In the genomic region with DNA sequence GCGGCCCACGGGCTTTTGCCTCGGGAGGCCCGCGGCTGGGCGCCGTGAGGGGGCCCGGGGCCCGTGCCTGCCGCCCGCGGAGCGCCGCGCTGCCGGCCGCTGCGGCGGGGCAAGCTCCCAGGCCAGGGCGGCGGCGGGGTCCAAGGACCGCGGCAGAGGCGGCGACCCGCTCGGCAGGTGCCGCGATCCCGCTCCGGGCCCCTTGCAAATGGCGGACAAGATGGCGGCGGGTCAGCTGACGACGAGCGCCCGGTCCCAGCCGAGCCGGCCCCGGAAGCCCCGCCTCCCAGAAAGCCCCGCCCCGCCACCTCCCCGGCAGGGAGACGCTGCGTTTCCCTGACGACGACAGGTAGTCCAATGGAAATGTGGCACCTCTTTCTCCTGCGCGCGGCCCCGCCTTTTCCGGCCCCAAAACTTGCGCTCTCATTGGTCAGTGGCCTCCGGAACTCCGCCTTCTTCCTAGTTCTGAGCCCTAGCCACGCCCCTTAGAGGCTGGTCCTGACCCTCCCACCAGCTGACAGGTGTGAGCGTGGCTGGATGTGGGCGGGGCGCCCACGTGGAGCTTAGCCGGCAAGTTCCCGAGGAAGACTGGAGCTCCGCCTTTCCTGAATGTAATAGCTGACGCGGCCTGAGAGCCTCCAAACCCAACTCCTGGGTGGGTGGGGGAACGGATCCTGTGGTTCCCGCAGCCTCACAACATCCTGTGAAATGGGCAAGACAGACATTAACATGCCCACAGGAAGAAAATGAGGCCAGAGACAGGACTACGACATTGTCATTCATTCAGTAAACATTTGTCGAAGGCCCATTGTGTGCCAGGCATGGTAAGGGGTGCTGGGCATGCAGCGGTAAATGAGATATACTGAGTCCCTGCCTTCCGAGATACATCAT, we compare ENCODE assay signal across 1 cellular context.
TF ChIP-seq lines count a peak whose summit lies in the region.

A gene (minus strand): TSS at position 228 of the 891 bp plus-strand sequence. CDS start 232 bp downstream, outside the sequence.

TF ChIP-seq in HepG2, 621 proteins besides CTCF, POLR2A, EP300 and RAD21 (continued from another document and continues in another):
- TF ChIP-seq, protein P1, sequence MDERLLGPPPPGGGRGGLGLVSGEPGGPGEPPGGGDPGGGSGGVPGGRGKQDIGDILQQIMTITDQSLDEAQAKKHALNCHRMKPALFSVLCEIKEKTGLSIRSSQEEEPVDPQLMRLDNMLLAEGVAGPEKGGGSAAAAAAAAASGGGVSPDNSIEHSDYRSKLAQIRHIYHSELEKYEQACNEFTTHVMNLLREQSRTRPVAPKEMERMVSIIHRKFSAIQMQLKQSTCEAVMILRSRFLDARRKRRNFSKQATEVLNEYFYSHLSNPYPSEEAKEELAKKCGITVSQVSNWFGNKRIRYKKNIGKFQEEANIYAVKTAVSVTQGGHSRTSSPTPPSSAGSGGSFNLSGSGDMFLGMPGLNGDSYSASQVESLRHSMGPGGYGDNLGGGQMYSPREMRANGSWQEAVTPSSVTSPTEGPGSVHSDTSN (CRISPR knock-in tag; IDR thresholded peaks at IDR 0.05), result no peak
- peak; percentile 69; the same call in 1 of the 2 replicates for TF ChIP-seq HDAC2 (CRISPR knock-in tag; IDR thresholded peaks at IDR 0.05)
- 0 out of 2 replicates have a peak, but pooled peaks have one; percentile 60 for TF ChIP-seq AHR (CRISPR knock-in tag; IDR thresholded peaks at IDR 0.05)
- TF ChIP-seq, protein P2, sequence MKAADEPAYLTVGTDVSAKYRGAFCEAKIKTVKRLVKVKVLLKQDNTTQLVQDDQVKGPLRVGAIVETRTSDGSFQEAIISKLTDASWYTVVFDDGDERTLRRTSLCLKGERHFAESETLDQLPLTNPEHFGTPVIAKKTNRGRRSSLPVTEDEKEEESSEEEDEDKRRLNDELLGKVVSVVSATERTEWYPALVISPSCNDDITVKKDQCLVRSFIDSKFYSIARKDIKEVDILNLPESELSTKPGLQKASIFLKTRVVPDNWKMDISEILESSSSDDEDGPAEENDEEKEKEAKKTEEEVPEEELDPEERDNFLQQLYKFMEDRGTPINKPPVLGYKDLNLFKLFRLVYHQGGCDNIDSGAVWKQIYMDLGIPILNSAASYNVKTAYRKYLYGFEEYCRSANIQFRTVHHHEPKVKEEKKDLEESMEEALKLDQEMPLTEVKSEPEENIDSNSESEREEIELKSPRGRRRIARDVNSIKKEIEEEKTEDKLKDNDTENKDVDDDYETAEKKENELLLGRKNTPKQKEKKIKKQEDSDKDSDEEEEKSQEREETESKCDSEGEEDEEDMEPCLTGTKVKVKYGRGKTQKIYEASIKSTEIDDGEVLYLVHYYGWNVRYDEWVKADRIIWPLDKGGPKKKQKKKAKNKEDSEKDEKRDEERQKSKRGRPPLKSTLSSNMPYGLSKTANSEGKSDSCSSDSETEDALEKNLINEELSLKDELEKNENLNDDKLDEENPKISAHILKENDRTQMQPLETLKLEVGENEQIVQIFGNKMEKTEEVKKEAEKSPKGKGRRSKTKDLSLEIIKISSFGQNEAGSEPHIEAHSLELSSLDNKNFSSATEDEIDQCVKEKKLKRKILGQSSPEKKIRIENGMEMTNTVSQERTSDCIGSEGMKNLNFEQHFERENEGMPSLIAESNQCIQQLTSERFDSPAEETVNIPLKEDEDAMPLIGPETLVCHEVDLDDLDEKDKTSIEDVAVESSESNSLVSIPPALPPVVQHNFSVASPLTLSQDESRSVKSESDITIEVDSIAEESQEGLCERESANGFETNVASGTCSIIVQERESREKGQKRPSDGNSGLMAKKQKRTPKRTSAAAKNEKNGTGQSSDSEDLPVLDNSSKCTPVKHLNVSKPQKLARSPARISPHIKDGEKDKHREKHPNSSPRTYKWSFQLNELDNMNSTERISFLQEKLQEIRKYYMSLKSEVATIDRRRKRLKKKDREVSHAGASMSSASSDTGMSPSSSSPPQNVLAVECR (CRISPR knock-in tag; IDR thresholded peaks at IDR 0.05; ENCODE audit: borderline replicate concordance), result peak; percentile 99
- no peak for TF ChIP-seq CENPX (CRISPR knock-in tag; IDR thresholded peaks at IDR 0.05)
- no peak; the same call in 1 of the 2 replicates for TF ChIP-seq TMF1 (CRISPR knock-in tag; IDR thresholded peaks at IDR 0.05; ENCODE audit: low read depth)
- TF ChIP-seq, protein P3, sequence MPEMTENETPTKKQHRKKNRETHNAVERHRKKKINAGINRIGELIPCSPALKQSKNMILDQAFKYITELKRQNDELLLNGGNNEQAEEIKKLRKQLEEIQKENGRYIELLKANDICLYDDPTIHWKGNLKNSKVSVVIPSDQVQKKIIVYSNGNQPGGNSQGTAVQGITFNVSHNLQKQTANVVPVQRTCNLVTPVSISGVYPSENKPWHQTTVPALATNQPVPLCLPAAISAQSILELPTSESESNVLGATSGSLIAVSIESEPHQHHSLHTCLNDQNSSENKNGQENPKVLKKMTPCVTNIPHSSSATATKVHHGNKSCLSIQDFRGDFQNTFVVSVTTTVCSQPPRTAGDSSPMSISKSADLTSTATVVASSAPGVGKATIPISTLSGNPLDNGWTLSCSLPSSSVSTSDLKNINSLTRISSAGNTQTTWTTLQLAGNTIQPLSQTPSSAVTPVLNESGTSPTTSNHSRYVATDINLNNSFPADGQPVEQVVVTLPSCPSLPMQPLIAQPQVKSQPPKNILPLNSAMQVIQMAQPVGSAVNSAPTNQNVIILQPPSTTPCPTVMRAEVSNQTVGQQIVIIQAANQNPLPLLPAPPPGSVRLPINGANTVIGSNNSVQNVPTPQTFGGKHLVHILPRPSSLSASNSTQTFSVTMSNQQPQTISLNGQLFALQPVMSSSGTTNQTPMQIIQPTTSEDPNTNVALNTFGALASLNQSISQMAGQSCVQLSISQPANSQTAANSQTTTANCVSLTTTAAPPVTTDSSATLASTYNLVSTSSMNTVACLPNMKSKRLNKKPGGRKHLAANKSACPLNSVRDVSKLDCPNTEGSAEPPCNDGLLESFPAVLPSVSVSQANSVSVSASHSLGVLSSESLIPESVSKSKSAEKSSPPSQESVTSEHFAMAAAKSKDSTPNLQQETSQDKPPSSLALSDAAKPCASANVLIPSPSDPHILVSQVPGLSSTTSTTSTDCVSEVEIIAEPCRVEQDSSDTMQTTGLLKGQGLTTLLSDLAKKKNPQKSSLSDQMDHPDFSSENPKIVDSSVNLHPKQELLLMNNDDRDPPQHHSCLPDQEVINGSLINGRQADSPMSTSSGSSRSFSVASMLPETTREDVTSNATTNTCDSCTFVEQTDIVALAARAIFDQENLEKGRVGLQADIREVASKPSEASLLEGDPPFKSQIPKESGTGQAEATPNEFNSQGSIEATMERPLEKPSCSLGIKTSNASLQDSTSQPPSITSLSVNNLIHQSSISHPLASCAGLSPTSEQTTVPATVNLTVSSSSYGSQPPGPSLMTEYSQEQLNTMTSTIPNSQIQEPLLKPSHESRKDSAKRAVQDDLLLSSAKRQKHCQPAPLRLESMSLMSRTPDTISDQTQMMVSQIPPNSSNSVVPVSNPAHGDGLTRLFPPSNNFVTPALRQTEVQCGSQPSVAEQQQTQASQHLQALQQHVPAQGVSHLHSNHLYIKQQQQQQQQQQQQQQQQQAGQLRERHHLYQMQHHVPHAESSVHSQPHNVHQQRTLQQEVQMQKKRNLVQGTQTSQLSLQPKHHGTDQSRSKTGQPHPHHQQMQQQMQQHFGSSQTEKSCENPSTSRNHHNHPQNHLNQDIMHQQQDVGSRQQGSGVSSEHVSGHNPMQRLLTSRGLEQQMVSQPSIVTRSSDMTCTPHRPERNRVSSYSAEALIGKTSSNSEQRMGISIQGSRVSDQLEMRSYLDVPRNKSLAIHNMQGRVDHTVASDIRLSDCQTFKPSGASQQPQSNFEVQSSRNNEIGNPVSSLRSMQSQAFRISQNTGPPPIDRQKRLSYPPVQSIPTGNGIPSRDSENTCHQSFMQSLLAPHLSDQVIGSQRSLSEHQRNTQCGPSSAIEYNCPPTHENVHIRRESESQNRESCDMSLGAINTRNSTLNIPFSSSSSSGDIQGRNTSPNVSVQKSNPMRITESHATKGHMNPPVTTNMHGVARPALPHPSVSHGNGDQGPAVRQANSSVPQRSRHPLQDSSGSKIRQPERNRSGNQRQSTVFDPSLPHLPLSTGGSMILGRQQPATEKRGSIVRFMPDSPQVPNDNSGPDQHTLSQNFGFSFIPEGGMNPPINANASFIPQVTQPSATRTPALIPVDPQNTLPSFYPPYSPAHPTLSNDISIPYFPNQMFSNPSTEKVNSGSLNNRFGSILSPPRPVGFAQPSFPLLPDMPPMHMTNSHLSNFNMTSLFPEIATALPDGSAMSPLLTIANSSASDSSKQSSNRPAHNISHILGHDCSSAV (CRISPR knock-in tag; IDR thresholded peaks at IDR 0.05; ENCODE audit: borderline replicate concordance), result no peak
- TF ChIP-seq NFATC3 (CRISPR knock-in tag; IDR thresholded peaks at IDR 0.05), result no peak
- TF ChIP-seq KLF16 (CRISPR knock-in tag; IDR thresholded peaks at IDR 0.05), result peak in 1 of 2 experiments; percentile 91; a peak in 2 of 4 replicates
- TF ChIP-seq, protein P4, sequence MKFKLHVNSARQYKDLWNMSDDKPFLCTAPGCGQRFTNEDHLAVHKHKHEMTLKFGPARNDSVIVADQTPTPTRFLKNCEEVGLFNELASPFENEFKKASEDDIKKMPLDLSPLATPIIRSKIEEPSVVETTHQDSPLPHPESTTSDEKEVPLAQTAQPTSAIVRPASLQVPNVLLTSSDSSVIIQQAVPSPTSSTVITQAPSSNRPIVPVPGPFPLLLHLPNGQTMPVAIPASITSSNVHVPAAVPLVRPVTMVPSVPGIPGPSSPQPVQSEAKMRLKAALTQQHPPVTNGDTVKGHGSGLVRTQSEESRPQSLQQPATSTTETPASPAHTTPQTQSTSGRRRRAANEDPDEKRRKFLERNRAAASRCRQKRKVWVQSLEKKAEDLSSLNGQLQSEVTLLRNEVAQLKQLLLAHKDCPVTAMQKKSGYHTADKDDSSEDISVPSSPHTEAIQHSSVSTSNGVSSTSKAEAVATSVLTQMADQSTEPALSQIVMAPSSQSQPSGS (CRISPR knock-in tag; IDR thresholded peaks at IDR 0.05), result no peak
- no peak for TF ChIP-seq ZNF3 (CRISPR knock-in tag; IDR thresholded peaks at IDR 0.05)
- no peak for TF ChIP-seq ZNF33A (CRISPR knock-in tag; IDR thresholded peaks at IDR 0.05; ENCODE audit: borderline replicate concordance)
- TF ChIP-seq, protein P5, sequence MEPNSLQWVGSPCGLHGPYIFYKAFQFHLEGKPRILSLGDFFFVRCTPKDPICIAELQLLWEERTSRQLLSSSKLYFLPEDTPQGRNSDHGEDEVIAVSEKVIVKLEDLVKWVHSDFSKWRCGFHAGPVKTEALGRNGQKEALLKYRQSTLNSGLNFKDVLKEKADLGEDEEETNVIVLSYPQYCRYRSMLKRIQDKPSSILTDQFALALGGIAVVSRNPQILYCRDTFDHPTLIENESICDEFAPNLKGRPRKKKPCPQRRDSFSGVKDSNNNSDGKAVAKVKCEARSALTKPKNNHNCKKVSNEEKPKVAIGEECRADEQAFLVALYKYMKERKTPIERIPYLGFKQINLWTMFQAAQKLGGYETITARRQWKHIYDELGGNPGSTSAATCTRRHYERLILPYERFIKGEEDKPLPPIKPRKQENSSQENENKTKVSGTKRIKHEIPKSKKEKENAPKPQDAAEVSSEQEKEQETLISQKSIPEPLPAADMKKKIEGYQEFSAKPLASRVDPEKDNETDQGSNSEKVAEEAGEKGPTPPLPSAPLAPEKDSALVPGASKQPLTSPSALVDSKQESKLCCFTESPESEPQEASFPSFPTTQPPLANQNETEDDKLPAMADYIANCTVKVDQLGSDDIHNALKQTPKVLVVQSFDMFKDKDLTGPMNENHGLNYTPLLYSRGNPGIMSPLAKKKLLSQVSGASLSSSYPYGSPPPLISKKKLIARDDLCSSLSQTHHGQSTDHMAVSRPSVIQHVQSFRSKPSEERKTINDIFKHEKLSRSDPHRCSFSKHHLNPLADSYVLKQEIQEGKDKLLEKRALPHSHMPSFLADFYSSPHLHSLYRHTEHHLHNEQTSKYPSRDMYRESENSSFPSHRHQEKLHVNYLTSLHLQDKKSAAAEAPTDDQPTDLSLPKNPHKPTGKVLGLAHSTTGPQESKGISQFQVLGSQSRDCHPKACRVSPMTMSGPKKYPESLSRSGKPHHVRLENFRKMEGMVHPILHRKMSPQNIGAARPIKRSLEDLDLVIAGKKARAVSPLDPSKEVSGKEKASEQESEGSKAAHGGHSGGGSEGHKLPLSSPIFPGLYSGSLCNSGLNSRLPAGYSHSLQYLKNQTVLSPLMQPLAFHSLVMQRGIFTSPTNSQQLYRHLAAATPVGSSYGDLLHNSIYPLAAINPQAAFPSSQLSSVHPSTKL (CRISPR knock-in tag; IDR thresholded peaks at IDR 0.05), result peak; percentile 40
- peak; percentile 44 for TF ChIP-seq PHF8 (CRISPR knock-in tag; IDR thresholded peaks at IDR 0.05)
- TF ChIP-seq, protein P6, sequence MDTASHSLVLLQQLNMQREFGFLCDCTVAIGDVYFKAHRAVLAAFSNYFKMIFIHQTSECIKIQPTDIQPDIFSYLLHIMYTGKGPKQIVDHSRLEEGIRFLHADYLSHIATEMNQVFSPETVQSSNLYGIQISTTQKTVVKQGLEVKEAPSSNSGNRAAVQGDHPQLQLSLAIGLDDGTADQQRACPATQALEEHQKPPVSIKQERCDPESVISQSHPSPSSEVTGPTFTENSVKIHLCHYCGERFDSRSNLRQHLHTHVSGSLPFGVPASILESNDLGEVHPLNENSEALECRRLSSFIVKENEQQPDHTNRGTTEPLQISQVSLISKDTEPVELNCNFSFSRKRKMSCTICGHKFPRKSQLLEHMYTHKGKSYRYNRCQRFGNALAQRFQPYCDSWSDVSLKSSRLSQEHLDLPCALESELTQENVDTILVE (CRISPR knock-in tag; IDR thresholded peaks at IDR 0.05), result no peak
- TF ChIP-seq, protein P7, sequence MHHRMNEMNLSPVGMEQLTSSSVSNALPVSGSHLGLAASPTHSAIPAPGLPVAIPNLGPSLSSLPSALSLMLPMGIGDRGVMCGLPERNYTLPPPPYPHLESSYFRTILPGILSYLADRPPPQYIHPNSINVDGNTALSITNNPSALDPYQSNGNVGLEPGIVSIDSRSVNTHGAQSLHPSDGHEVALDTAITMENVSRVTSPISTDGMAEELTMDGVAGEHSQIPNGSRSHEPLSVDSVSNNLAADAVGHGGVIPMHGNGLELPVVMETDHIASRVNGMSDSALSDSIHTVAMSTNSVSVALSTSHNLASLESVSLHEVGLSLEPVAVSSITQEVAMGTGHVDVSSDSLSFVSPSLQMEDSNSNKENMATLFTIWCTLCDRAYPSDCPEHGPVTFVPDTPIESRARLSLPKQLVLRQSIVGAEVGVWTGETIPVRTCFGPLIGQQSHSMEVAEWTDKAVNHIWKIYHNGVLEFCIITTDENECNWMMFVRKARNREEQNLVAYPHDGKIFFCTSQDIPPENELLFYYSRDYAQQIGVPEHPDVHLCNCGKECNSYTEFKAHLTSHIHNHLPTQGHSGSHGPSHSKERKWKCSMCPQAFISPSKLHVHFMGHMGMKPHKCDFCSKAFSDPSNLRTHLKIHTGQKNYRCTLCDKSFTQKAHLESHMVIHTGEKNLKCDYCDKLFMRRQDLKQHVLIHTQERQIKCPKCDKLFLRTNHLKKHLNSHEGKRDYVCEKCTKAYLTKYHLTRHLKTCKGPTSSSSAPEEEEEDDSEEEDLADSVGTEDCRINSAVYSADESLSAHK (CRISPR knock-in tag; IDR thresholded peaks at IDR 0.05; ENCODE audit: borderline replicate concordance), result no peak
- no peak for TF ChIP-seq ZNF678 (CRISPR knock-in tag; IDR thresholded peaks at IDR 0.05)
- no peak for TF ChIP-seq SRSF4 (IDR thresholded peaks at IDR 0.05; ENCODE audit: low read depth, low read length, poor library complexity, severe bottlenecking)
- TF ChIP-seq SP140L (CRISPR knock-in tag; IDR thresholded peaks at IDR 0.05; ENCODE audit: borderline replicate concordance), result no peak
- TF ChIP-seq NFE2L1 (CRISPR knock-in tag; IDR thresholded peaks at IDR 0.05; ENCODE audit: borderline replicate concordance), result no peak
- peak; percentile 100 for TF ChIP-seq SIN3A (IDR thresholded peaks at IDR 0.05; ENCODE audit: borderline replicate concordance, low read depth, low read length)
- TF ChIP-seq CEBPG (CRISPR knock-in tag; IDR thresholded peaks at IDR 0.05), result no peak
- no peak for TF ChIP-seq GTF3A (CRISPR knock-in tag; conservative IDR thresholded peaks at IDR 0.05)
